1 cellular context compared by ENCODE assay signal in the genomic region with DNA sequence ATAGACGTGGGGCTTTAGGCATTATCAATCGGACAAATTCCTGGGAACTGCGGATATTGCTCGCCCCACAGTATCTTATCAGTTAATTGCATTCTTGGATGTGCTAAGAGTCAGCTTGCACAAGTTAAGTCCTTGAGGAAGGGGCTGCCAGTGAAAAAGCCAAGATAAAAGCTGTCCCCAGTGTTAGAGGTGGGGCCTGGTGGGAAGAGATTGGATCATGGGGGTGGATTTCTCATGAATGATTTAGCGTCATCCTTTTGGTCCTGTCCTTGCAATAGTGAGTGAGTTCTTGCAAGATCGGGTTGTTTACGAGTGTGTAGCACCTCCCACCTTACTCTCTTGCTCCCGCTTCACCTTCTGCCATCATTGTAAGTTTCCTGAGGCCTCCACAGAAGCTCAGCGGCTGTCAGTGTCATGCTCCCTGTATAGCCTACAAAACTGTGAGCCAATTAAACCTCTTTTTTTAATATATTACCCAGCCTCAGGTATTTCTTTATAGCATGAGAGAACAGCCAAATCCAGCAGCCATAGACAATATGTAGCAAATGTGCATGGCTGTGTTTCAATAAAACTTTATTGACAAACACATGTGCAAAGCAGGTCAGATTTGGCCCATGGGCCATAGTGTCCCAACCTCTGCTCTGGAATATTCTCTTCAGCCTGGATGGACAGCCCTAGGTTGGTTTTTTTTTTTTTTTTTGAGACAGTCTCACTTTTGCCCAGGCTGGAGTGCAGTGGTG.
A peak's percentile ranks its signal among the peaks of the same experiment; 100 is the strongest.
TF ChIP-seq lines count a peak whose summit lies in the region.
"Not testable (repeated sequence)": the region's sequence is repeated elsewhere in the genome, so short reads cannot be mapped to it uniquely, and the experiment has no call there.

No MANE protein-coding gene starts in this region.

TF ChIP-seq in K562, 482 proteins besides CTCF, POLR2A, EP300 and RAD21 (continued from another document):
- TF ChIP-seq, protein P1, sequence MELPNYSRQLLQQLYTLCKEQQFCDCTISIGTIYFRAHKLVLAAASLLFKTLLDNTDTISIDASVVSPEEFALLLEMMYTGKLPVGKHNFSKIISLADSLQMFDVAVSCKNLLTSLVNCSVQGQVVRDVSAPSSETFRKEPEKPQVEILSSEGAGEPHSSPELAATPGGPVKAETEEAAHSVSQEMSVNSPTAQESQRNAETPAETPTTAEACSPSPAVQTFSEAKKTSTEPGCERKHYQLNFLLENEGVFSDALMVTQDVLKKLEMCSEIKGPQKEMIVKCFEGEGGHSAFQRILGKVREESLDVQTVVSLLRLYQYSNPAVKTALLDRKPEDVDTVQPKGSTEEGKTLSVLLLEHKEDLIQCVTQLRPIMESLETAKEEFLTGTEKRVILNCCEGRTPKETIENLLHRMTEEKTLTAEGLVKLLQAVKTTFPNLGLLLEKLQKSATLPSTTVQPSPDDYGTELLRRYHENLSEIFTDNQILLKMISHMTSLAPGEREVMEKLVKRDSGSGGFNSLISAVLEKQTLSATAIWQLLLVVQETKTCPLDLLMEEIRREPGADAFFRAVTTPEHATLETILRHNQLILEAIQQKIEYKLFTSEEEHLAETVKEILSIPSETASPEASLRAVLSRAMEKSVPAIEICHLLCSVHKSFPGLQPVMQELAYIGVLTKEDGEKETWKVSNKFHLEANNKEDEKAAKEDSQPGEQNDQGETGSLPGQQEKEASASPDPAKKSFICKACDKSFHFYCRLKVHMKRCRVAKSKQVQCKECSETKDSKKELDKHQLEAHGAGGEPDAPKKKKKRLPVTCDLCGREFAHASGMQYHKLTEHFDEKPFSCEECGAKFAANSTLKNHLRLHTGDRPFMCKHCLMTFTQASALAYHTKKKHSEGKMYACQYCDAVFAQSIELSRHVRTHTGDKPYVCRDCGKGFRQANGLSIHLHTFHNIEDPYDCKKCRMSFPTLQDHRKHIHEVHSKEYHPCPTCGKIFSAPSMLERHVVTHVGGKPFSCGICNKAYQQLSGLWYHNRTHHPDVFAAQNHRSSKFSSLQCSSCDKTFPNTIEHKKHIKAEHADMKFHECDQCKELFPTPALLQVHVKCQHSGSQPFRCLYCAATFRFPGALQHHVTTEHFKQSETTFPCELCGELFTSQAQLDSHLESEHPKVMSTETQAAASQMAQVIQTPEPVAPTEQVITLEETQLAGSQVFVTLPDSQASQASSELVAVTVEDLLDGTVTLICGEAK (IDR thresholded peaks at IDR 0.05) = peak; percentile 98
- TF ChIP-seq, protein P1 (CRISPR knock-in tag; IDR thresholded peaks at IDR 0.05) = peak; percentile 97
- TF ChIP-seq ARID1B (IDR thresholded peaks at IDR 0.05) = peak; percentile 95
- TF ChIP-seq ATF7 (IDR thresholded peaks at IDR 0.05) = peak; percentile 88
- TF ChIP-seq TCF3 (CRISPR knock-in tag; IDR thresholded peaks at IDR 0.05) = peak; percentile 29
- TF ChIP-seq SMARCC2 (IDR thresholded peaks at IDR 0.05; ENCODE audit: low read depth) = peak; percentile 75
- peak; percentile 96 for TF ChIP-seq CEBPG (CRISPR knock-in tag; IDR thresholded peaks at IDR 0.05)
- peak in 1 of 2 experiments; percentile 71; a peak in 2 of 4 replicates for TF ChIP-seq CEBPG (tag; conservative IDR thresholded peaks at IDR 0.05 in 1 of 2, IDR thresholded peaks at IDR 0.05 in 1 of 2)
- peak; percentile 58 to 60; a peak in 3 of 4 replicates for TF ChIP-seq KDM1A (IDR thresholded peaks at IDR 0.05)
- 0 out of 2 replicates have a peak, but pooled peaks have one; percentile 49 for TF ChIP-seq ZSCAN32 (CRISPR knock-in tag; IDR thresholded peaks at IDR 0.05)
- peak; percentile 33 for TF ChIP-seq CXXC5 (CRISPR knock-in tag; IDR thresholded peaks at IDR 0.05)
- TF ChIP-seq MNT (conservative IDR thresholded peaks at IDR 0.05) = peak in 1 of 2 experiments; percentile 40; a peak in 1 of 4 replicates
- TF ChIP-seq NCOA1 (IDR thresholded peaks at IDR 0.05; ENCODE audit: low read depth) = peak; percentile 82
- TF ChIP-seq, protein P2, sequence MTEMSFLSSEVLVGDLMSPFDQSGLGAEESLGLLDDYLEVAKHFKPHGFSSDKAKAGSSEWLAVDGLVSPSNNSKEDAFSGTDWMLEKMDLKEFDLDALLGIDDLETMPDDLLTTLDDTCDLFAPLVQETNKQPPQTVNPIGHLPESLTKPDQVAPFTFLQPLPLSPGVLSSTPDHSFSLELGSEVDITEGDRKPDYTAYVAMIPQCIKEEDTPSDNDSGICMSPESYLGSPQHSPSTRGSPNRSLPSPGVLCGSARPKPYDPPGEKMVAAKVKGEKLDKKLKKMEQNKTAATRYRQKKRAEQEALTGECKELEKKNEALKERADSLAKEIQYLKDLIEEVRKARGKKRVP (CRISPR knock-in tag; IDR thresholded peaks at IDR 0.05) = peak; percentile 76
- TF ChIP-seq KLF16 (IDR thresholded peaks at IDR 0.05) = peak; percentile 48; the same call in 1 of the 2 replicates
- TF ChIP-seq ZNF766 (CRISPR knock-in tag; conservative IDR thresholded peaks at IDR 0.05) = 0 out of 2 replicates have a peak, but pooled peaks have one; percentile 21
- peak; percentile 65 for TF ChIP-seq TEAD4 (IDR thresholded peaks at IDR 0.05; ENCODE audit: low read length)
- not testable (repeated sequence) for TF ChIP-seq TEAD4 (CRISPR knock-in tag; IDR thresholded peaks at IDR 0.05; ENCODE audit: borderline replicate concordance); FOXM1 (CRISPR knock-in tag; IDR thresholded peaks at IDR 0.05; ENCODE audit: low read depth)
- TF ChIP-seq TRIM24 (IDR thresholded peaks at IDR 0.05) = peak; percentile 96 to 98
- peak; percentile 66; the same call in 1 of the 2 replicates for TF ChIP-seq HDAC2 (IDR thresholded peaks at IDR 0.05)
- TF ChIP-seq, protein P3, sequence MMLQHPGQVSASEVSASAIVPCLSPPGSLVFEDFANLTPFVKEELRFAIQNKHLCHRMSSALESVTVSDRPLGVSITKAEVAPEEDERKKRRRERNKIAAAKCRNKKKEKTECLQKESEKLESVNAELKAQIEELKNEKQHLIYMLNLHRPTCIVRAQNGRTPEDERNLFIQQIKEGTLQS (IDR thresholded peaks at IDR 0.05) = peak; percentile 92
- TF ChIP-seq, protein P3 (CRISPR knock-in tag; conservative IDR thresholded peaks at IDR 0.05) = not testable (repeated sequence)
- peak; percentile 70 for TF ChIP-seq MTA2 (IDR thresholded peaks at IDR 0.05; ENCODE audit: low read depth)
- TF ChIP-seq NCOA2 (IDR thresholded peaks at IDR 0.05; ENCODE audit: partially characterized antibody in 2 of 2) = peak in 1 of 2 experiments; percentile 55
- peak; percentile 91 to 95 for TF ChIP-seq FOXK2 (conservative IDR thresholded peaks at IDR 0.05 in 1 of 2, IDR thresholded peaks at IDR 0.05 in 1 of 2; ENCODE audit: low read depth in 2 of 2)
- TF ChIP-seq SMARCA4 (IDR thresholded peaks at IDR 0.05) = peak; percentile 89
- peak; percentile 84 for TF ChIP-seq NCOR1 (IDR thresholded peaks at IDR 0.05)
- TF ChIP-seq, protein P4, sequence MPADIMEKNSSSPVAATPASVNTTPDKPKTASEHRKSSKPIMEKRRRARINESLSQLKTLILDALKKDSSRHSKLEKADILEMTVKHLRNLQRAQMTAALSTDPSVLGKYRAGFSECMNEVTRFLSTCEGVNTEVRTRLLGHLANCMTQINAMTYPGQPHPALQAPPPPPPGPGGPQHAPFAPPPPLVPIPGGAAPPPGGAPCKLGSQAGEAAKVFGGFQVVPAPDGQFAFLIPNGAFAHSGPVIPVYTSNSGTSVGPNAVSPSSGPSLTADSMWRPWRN (IDR thresholded peaks at IDR 0.05; ENCODE audit: low read depth) = peak; percentile 64; the same call in 1 of the 2 replicates
- TF ChIP-seq C11orf30 (IDR thresholded peaks at IDR 0.05; ENCODE audit: low read depth) = 0 out of 2 replicates have a peak, but pooled peaks have one; percentile 11
- peak; percentile 40; the same call in 1 of the 2 replicates for TF ChIP-seq DMBX1 (CRISPR knock-in tag; IDR thresholded peaks at IDR 0.05; ENCODE audit: borderline replicate concordance)
- peak; percentile 90 for TF ChIP-seq DPF2 (IDR thresholded peaks at IDR 0.05)
- 0 out of 4 replicates have a peak, but pooled peaks of 1 of the 2 experiments have one; percentile 29 for TF ChIP-seq ZNF318 (IDR thresholded peaks at IDR 0.05; ENCODE audit: borderline replicate concordance in 1 of 2, low read depth in 1 of 2)
- TF ChIP-seq FOXM1 (IDR thresholded peaks at IDR 0.05; ENCODE audit: low read depth) = peak; percentile 78
- TF ChIP-seq SMARCE1 (IDR thresholded peaks at IDR 0.05) = peak; percentile 78
- TF ChIP-seq SOX6 (IDR thresholded peaks at IDR 0.05) = peak; percentile 83
TF ChIP-seq in K562: peak in this region for 54; not testable (repeated sequence) for 428.
